9 cellular contexts compared by ENCODE assay signal in the genomic region with DNA sequence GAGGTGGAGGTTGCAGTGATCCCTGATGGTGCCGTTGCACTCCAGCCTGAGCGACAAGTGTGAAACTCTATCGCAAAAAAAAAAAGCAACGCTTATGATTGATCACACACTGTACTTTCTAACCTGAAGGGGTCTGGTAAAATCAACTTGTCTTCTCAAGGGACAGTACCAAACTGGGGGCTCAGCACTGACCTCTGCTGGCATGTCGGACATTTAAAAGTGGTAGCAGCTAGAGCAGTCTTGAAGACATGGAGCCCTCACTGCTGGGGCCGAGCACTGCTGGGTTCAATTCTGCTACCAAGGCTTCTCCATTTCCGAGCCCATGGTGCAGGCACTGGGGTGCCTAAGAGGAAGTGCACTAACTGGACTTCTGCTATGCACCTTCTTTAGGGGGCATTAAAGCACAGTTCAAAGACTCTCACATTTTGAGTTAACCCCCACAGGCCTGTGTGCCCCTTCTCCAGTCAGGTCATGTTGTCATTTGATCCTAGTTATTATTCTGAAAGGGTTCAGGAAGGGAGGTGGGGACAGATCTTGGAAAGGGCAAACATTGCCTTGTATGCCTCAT. TPM values are rescaled to one million over a fixed set of nuclear protein-coding genes. Genes with fewer than 3 reads are reported as not detected.
DNase-seq lines count a peak whose midpoint lies in the region; ATAC-seq and TF ChIP-seq lines count a peak whose summit lies in the region.
"Had no signal": no experiment of that assay in that cellular context is flagged by ENCODE, and none has a peak within 500 bp of the region (broad histone marks: within the 10 kb centered on the region; RNA-seq: fewer than 3 reads in every experiment).

No MANE protein-coding gene starts in this region.

- no peaks in the 10 kb centered on the region for H3K27me3 ChIP-seq in heart left ventricle
- no peaks in the 10 kb centered on the region for H3K27me3 ChIP-seq in Loucy (ENCODE audit: insufficient read depth, low read length, poor library complexity, severe bottlenecking)
- H3K27me3 ChIP-seq: adrenal gland had no signal

- WGBS in heart left ventricle, 4 donors: 72 to 79% (median 76%) methylated on average over 7 of the region's 7 CpGs

- no peak overlapping the region for H3K4me2 ChIP-seq in Loucy (ENCODE audit: low read depth, low read length, poor library complexity, severe bottlenecking)

- peak in 10 of 12 donors; percentile 18 to 52 (median 41) for TF ChIP-seq CTCF in heart left ventricle (IDR thresholded peaks at IDR 0.05)
- TF ChIP-seq CTCF in Loucy (conservative IDR thresholded peaks at IDR 0.05; ENCODE audit: low read length): peak; percentile 68

- intact Hi-C loops in heart left ventricle (cut with DNase I): loop anchor here in 6 of 10 donors (5.0 to 10.0 kb wide), 3 partner anchors 63 to 576 kb away; a partner anchor contains a TSS
- intact Hi-C loops in cardiac septum (cut with DNase I): loop anchor here (5.0 kb wide), 1 partner anchor 67 kb away; no protein-coding TSS in a partner anchor

- peak in 2 of 5 donors; percentile 33 for DNase-seq in heart left ventricle
- DNase-seq in cardiac septum (ENCODE audit: low spot score): no peak
- peak; percentile 35 for DNase-seq in activated naive CD4-positive, alpha-beta T cell treated with anti-CD3 and anti-CD28 coated beads, Interleukin-2, amount 50 U/mL, for 16 hours
- peak; percentile 32 to 50 for DNase-seq in lung microvascular endothelial cell (ENCODE audit: low read depth in 2 of 2)
- DNase-seq in NCI-H774 (lab: John Stamatoyannopoulos, UW): no peak
- no peak for DNase-seq in central memory CD4-positive, alpha-beta T cell
- DNase-seq in DMS79 treated with DMSO at 0.1 percent for 48 hours (lab: John Stamatoyannopoulos, UW): no peak

- peaks cover 0 to 19% (median 0%) of the 10 kb centered on the region in 12 donors for H3K4me1 ChIP-seq in heart left ventricle
- no peaks in the 10 kb centered on the region for H3K4me1 ChIP-seq in Loucy (ENCODE audit: insufficient read depth, low read length, poor library complexity, severe bottlenecking)

- H3K9me3 ChIP-seq in heart left ventricle (no peaks in the 10 kb centered on the region), Loucy (ENCODE audit: insufficient read depth, low read depth, low read length) (no peaks in the 10 kb centered on the region)
- H3K9me3 ChIP-seq: adrenal gland had no signal

- H3F3A ChIP-seq in Loucy (ENCODE audit: low read depth): no peaks in the 10 kb centered on the region

- peak in 3 of 4 donors; percentile 29 to 49 (median 49) for ATAC-seq in heart left ventricle

- no peak overlapping the region for H3K4me3 ChIP-seq in heart left ventricle
- H3K4me3 ChIP-seq in Loucy (ENCODE audit: low read length, poor library complexity, severe bottlenecking): no peak overlapping the region
- H3K4me3 ChIP-seq: adrenal gland had no signal

- H3K27ac ChIP-seq in heart left ventricle: no peak overlapping the region

- no peaks in the 10 kb centered on the region for H3K9me2 ChIP-seq in Loucy (replicated peaks; ENCODE audit: low read depth, low read length)

- H4K20me1 ChIP-seq in Loucy (ENCODE audit: insufficient read depth, low read length, poor library complexity, severe bottlenecking): no peaks in the 10 kb centered on the region

- TF ChIP-seq POLR2A in heart left ventricle (IDR thresholded peaks at IDR 0.05): no peak

- H3K9ac ChIP-seq in Loucy (ENCODE audit: low read depth, low read length, poor library complexity, severe bottlenecking): no peak overlapping the region

- H3K36me3 ChIP-seq in heart left ventricle: no peaks in the 10 kb centered on the region
- H3K36me3 ChIP-seq in Loucy (ENCODE audit: insufficient read depth, low read length): no peaks in the 10 kb centered on the region
- H3K36me3 ChIP-seq: adrenal gland had no signal

- H3K79me2 ChIP-seq in Loucy (ENCODE audit: insufficient read depth, low read length): no peaks in the 10 kb centered on the region

- H2AFZ ChIP-seq in Loucy (ENCODE audit: low read length): no peak overlapping the region

RNA-seq across cellular contexts. Expression of a gene that starts 26.4 kb away (rescaled TPM):
- total RNA-seq in heart left ventricle: 1 to 10 TPM in 1 of 9 donors, under 1 TPM in 2, not detected in 6; 0.10 to 2.1 (median 0.66) TPM
- under 1 TPM in 1 of 2 donors, not detected in 1; 0.11 TPM for polyA plus RNA-seq in heart left ventricle
- not detected for total RNA-seq in cardiac septum
- 18.5 and 29.6 TPM in 2 replicates for total RNA-seq in lung microvascular endothelial cell

Comparison
In these comparisons a context has a peak if more than half of its experiments do, and no peak if none do; other contexts are left out.
1. DNase-seq: peak in activated naive CD4-positive, alpha-beta T cell treated with anti-CD3 and anti-CD28 coated beads, Interleukin-2, amount 50 U/mL, for 16 hours (single experiment) and lung microvascular endothelial cell (2 of 2); none in cardiac septum (single experiment), NCI-H774 (single experiment), central memory CD4-positive, alpha-beta T cell (single experiment) and DMS79 treated with DMSO at 0.1 percent for 48 hours (single experiment).